ENCODE assay signal across 1 cellular context in the genomic region with DNA sequence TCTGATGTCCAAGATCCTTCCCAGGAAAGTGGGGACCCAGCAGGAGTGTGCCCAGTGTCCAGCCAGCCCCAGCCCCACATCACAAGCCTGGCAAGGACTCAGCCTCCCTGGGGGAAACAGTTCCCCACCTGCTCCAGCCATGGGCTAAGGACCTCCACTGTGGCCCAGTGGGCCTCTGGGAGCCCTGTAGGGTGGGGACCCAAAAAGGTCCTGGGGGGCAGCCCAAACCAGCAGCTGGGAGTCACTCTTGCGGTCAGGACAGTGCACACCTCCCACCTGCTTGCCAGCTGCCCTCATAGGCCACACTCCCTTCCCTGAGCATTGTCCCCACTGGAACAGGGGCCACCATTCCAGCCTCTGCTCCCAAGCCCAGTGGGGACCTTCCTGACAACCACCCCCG.
TF ChIP-seq lines count a peak whose summit lies in the region.

No MANE protein-coding gene starts in this region.

TF ChIP-seq in HepG2, 621 proteins besides CTCF, POLR2A, EP300 and RAD21 (continued from another document):
- no peak for TF ChIP-seq ZNF768 (CRISPR knock-in tag; IDR thresholded peaks at IDR 0.05)
- no peak for TF ChIP-seq SMAD9 (CRISPR knock-in tag; IDR thresholded peaks at IDR 0.05)
- no peak for TF ChIP-seq SMARCE1 (IDR thresholded peaks at IDR 0.05; ENCODE audit: borderline replicate concordance)
- TF ChIP-seq HHEX (CRISPR knock-in tag; IDR thresholded peaks at IDR 0.05), result no peak
- TF ChIP-seq SRSF9 (IDR thresholded peaks at IDR 0.05; ENCODE audit: borderline replicate concordance, insufficient read depth, low read depth, low read length, poor library complexity, severe bottlenecking), result no peak
